10 cellular contexts compared by ENCODE assay signal in genomic region chr17:77435272-77436057, GRCh38.
DNase-seq lines count a peak whose midpoint lies in the region; ATAC-seq lines count a peak whose summit lies in the region.
"Had no signal": no experiment of that assay in that cellular context is flagged by ENCODE, and none has a peak within 500 bp of the region (broad histone marks: within the 10 kb centered on the region; RNA-seq: fewer than 3 reads in every experiment).

No MANE protein-coding gene starts in this region.

- DNase-seq in activated CD4-positive, alpha-beta T cell treated with anti-CD3 and anti-CD28 coated beads, Interleukin-2, amount 10 ng/mL, durations not matched to agents 7 days and 5 days: peak; percentile 55
- no peak for DNase-seq in activated CD4-positive, alpha-beta T cell treated with anti-CD3 and anti-CD28 coated beads, Interleukin-2, amount 50 U/mL, for 48 hours
- DNase-seq in activated T-cell treated with anti-CD3 and anti-CD28 coated beads, Interleukin-2, amount 50 U/mL, for 24 hours: peak; percentile 65
- DNase-seq in right cardiac atrium (peak in 1 of 3 donors; percentile 27), LoVo (ENCODE audit: low spot score) (no peak), nucleus accumbens (lab: John Stamatoyannopoulos, UW) (no peak)

- no peaks in the 10 kb centered on the region for H3K9me3 Mint-ChIP-seq in activated CD4-positive, alpha-beta T cell treated with anti-CD3 and anti-CD28 coated beads, Interleukin-2, amount 10 ng/mL, durations not matched to agents 7 days and 5 days
- no peaks in the 10 kb centered on the region for H3K9me3 Mint-ChIP-seq in activated T-cell treated with anti-CD3 and anti-CD28 coated beads, Interleukin-2, amount 50 U/mL, for 24 hours
- H3K9me3 Mint-ChIP-seq in stimulated activated naive CD8-positive, alpha-beta T cell treated with anti-CD3 and anti-CD28 coated beads, Interleukin-15, Interleukin-2, amounts not matched to agents 100 ng/mL and 50 ng/mL, for 24 hours: no peaks in the 10 kb centered on the region

- no peaks in the 10 kb centered on the region for H3K27me3 ChIP-seq in right cardiac atrium (ENCODE audit: control insufficient read depth, insufficient read depth)

- CTCF ChIA-PET in activated CD4-positive, alpha-beta T cell treated with anti-CD3 and anti-CD28 coated beads, Interleukin-2, amount 10 ng/mL, durations not matched to agents 7 days and 5 days (lab: Charles Lee): interaction anchor here (0.8 to 2.2 kb wide), 10 partner anchors 7 to 64 kb away, joined by 3 to 9 read pairs (median 4); no protein-coding TSS in a partner anchor

- no peaks in the 10 kb centered on the region for H3K9me3 ChIP-seq in right cardiac atrium (ENCODE audit: control insufficient read depth, low read length)

- peaks cover 52% of the 10 kb centered on the region for H3K4me1 ChIP-seq in right cardiac atrium (ENCODE audit: control insufficient read depth, insufficient read depth, low read length)

- peak overlapping the region; percentile 81 for H3K4me3 Mint-ChIP-seq in activated CD4-positive, alpha-beta T cell treated with anti-CD3 and anti-CD28 coated beads, Interleukin-2, amount 10 ng/mL, durations not matched to agents 7 days and 5 days
- peak overlapping the region; percentile 78 for H3K4me3 Mint-ChIP-seq in activated T-cell treated with anti-CD3 and anti-CD28 coated beads, Interleukin-2, amount 50 U/mL, for 24 hours
- peak overlapping the region; percentile 80 for H3K4me3 Mint-ChIP-seq in stimulated activated naive CD8-positive, alpha-beta T cell treated with anti-CD3 and anti-CD28 coated beads, Interleukin-15, Interleukin-2, amounts not matched to agents 100 ng/mL and 50 ng/mL, for 24 hours

- no peak overlapping the region for H3K4me3 ChIP-seq in right cardiac atrium (ENCODE audit: low read length)
- H3K4me3 ChIP-seq: K562 had no signal

- WGBS in right cardiac atrium: 57% methylated on average over 24 of the region's 24 CpGs

- peak in 1 of 2 donors; percentile 21 for ATAC-seq in right cardiac atrium
- no peak for ATAC-seq in HG02884 (IDR thresholded peaks at IDR 0.05; ENCODE audit: unreplicated experiment)
- ATAC-seq: HCT116, K562 had no signal

- peak overlapping the region; percentile 13 for H3K27ac ChIP-seq in right cardiac atrium (ENCODE audit: low read length)

- H3K27me3 Mint-ChIP-seq in activated CD4-positive, alpha-beta T cell treated with anti-CD3 and anti-CD28 coated beads, Interleukin-2, amount 10 ng/mL, durations not matched to agents 7 days and 5 days: no peaks in the 10 kb centered on the region
- H3K27me3 Mint-ChIP-seq in activated T-cell treated with anti-CD3 and anti-CD28 coated beads, Interleukin-2, amount 50 U/mL, for 24 hours: no peaks in the 10 kb centered on the region
- no peaks in the 10 kb centered on the region for H3K27me3 Mint-ChIP-seq in stimulated activated naive CD8-positive, alpha-beta T cell treated with anti-CD3 and anti-CD28 coated beads, Interleukin-15, Interleukin-2, amounts not matched to agents 100 ng/mL and 50 ng/mL, for 24 hours

- peaks cover 94% of the 10 kb centered on the region for H3K4me1 Mint-ChIP-seq in activated CD4-positive, alpha-beta T cell treated with anti-CD3 and anti-CD28 coated beads, Interleukin-2, amount 10 ng/mL, durations not matched to agents 7 days and 5 days
- H3K4me1 Mint-ChIP-seq in activated T-cell treated with anti-CD3 and anti-CD28 coated beads, Interleukin-2, amount 50 U/mL, for 24 hours (ENCODE audit: low read depth): peaks cover 99% of the 10 kb centered on the region
- peaks cover 98% of the 10 kb centered on the region for H3K4me1 Mint-ChIP-seq in stimulated activated naive CD8-positive, alpha-beta T cell treated with anti-CD3 and anti-CD28 coated beads, Interleukin-15, Interleukin-2, amounts not matched to agents 100 ng/mL and 50 ng/mL, for 24 hours (ENCODE audit: low read depth)

- peak overlapping the region; percentile 97 for H3K27ac Mint-ChIP-seq in activated CD4-positive, alpha-beta T cell treated with anti-CD3 and anti-CD28 coated beads, Interleukin-2, amount 10 ng/mL, durations not matched to agents 7 days and 5 days
- H3K27ac Mint-ChIP-seq in activated T-cell treated with anti-CD3 and anti-CD28 coated beads, Interleukin-2, amount 50 U/mL, for 24 hours: peak overlapping the region; percentile 92
- peak overlapping the region; percentile 90 for H3K27ac Mint-ChIP-seq in stimulated activated naive CD8-positive, alpha-beta T cell treated with anti-CD3 and anti-CD28 coated beads, Interleukin-15, Interleukin-2, amounts not matched to agents 100 ng/mL and 50 ng/mL, for 24 hours

- intact Hi-C loops in right cardiac atrium (cut with DNase I): loop anchor here in 1 of 4 donors (10.0 kb wide), 1 partner anchor 59 kb away; no protein-coding TSS in a partner anchor

- POLR2A ChIA-PET in activated CD4-positive, alpha-beta T cell treated with anti-CD3 and anti-CD28 coated beads, Interleukin-2, amount 10 ng/mL, durations not matched to agents 7 days and 5 days (lab: Charles Lee): interaction anchor here (0.6 kb wide), 1 partner anchor 19 kb away, joined by 3 read pairs; no protein-coding TSS in a partner anchor

- H3K36me3 Mint-ChIP-seq in activated CD4-positive, alpha-beta T cell treated with anti-CD3 and anti-CD28 coated beads, Interleukin-2, amount 10 ng/mL, durations not matched to agents 7 days and 5 days (ENCODE audit: low read depth): peaks cover 62% of the 10 kb centered on the region
- H3K36me3 Mint-ChIP-seq in activated T-cell treated with anti-CD3 and anti-CD28 coated beads, Interleukin-2, amount 50 U/mL, for 24 hours (ENCODE audit: low read depth): no peaks in the 10 kb centered on the region
- no peaks in the 10 kb centered on the region for H3K36me3 Mint-ChIP-seq in stimulated activated naive CD8-positive, alpha-beta T cell treated with anti-CD3 and anti-CD28 coated beads, Interleukin-15, Interleukin-2, amounts not matched to agents 100 ng/mL and 50 ng/mL, for 24 hours (ENCODE audit: low read depth)

Comparison
In these comparisons a context has a peak if more than half of its experiments do, and no peak if none do; other contexts are left out.
1. DNase-seq: peak in activated CD4-positive, alpha-beta T cell treated with anti-CD3 and anti-CD28 coated beads, Interleukin-2, amount 10 ng/mL, durations not matched to agents 7 days and 5 days (single experiment) and activated T-cell treated with anti-CD3 and anti-CD28 coated beads, Interleukin-2, amount 50 U/mL, for 24 hours (single experiment); none in activated CD4-positive, alpha-beta T cell treated with anti-CD3 and anti-CD28 coated beads, Interleukin-2, amount 50 U/mL, for 48 hours (0 of 2), LoVo (single experiment) and nucleus accumbens (0 of 56).
2. Peak in every context shown above with its lines, with median percentiles within 50 percentile points of each other: H3K27ac Mint-ChIP-seq and H3K4me3 Mint-ChIP-seq.